ENCODE assay signal across 1 cellular context in the genomic region with DNA sequence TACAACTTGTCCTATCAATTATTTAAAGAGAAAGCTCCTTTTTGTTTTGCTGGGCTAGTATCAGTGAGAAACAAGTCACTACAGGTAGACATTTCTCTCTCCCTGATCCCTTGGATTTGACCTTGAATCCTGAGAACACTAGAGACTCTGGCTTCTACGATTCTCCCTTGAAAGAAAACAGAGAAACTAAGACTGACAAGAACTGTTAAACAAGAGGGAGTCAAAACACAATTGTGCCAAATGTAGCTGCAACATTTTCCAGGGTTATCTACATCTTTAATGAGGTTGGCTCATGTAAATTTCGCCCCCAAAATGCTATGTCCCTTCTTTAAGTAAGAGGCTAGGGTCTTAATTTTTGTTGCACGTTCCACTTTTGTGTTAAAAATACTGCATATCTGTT.
TF ChIP-seq lines count a peak whose summit lies in the region.

No MANE protein-coding gene starts in this region.

TF ChIP-seq in GM23338, 12 proteins besides CTCF, POLR2A, EP300 and RAD21 (continued from another document):
- TF ChIP-seq ZNF462 (CRISPR knock-in tag; IDR thresholded peaks at IDR 0.05) (no peak), STAT1 (IDR thresholded peaks at IDR 0.05; ENCODE audit: unreplicated experiment) (no peak), CREB1 (CRISPR knock-in tag; IDR thresholded peaks at IDR 0.05; ENCODE audit: low read depth) (no peak), NANOG (IDR thresholded peaks at IDR 0.05; ENCODE audit: borderline replicate concordance) (no peak), ZNF114 (CRISPR knock-in tag; IDR thresholded peaks at IDR 0.05) (no peak)
TF ChIP-seq in GM23338: peak in this region for 0.
